11 cellular contexts compared by ENCODE assay signal in genomic region chr10:12847361-12847975, GRCh38.
A peak's percentile ranks its signal among the peaks of the same experiment; 100 is the strongest.
DNase-seq lines count a peak whose midpoint lies in the region; ATAC-seq, FAIRE-seq and TF ChIP-seq lines count a peak whose summit lies in the region.
"Had no signal": no experiment of that assay in that cellular context is flagged by ENCODE, and none has a peak within 500 bp of the region (broad histone marks: within the 10 kb centered on the region; RNA-seq: fewer than 3 reads in every experiment).

No MANE protein-coding gene starts in this region.

- H3K27ac Mint-ChIP-seq in activated CD4-positive, alpha-beta T cell treated with anti-CD3 and anti-CD28 coated beads, Interleukin-2, amount 10 ng/mL, durations not matched to agents 24 days and 14 days = no peak overlapping the region
- H3K27ac Mint-ChIP-seq: CD4-positive, alpha-beta T cell had no signal

- H3K4me1 Mint-ChIP-seq in activated CD4-positive, alpha-beta T cell treated with anti-CD3 and anti-CD28 coated beads, Interleukin-2, amount 10 ng/mL, durations not matched to agents 24 days and 14 days = peaks cover 4% of the 10 kb centered on the region

- no peaks in the 10 kb centered on the region for H3K79me1 ChIP-seq in H1 (ENCODE audit: low read depth, low read length)

- no peak overlapping the region for H3K4me3 Mint-ChIP-seq in activated CD4-positive, alpha-beta T cell treated with anti-CD3 and anti-CD28 coated beads, Interleukin-2, amount 10 ng/mL, durations not matched to agents 24 days and 14 days
- H3K4me3 Mint-ChIP-seq: CD4-positive, alpha-beta T cell had no signal

- no peaks in the 10 kb centered on the region for H3K9me3 ChIP-seq in H1 (ENCODE audit: insufficient read depth in 2 of 2, low read depth in 1 of 2, low read length in 1 of 2)

- peak; percentile 62 for DNase-seq in activated CD4-positive, alpha-beta T cell treated with anti-CD3 and anti-CD28 coated beads, Interleukin-2, amount 10 ng/mL, durations not matched to agents 24 days and 14 days
- DNase-seq in activated CD4-positive, alpha-beta T cell treated with anti-CD3 and anti-CD28 coated beads for 4 hours = no peak
- peak; percentile 61 for DNase-seq in NAMALWA (ENCODE audit: low spot score)
- DNase-seq in H1 (ENCODE audit: low read depth in 1 of 2, low spot score in 2 of 2) = peak; percentile 63 to 96
- DNase-seq in stimulated activated CD4-positive, alpha-beta T cell treated with anti-CD3 and anti-CD28 coated beads, Interleukin-2, amount 100 ng/mL, for 48 hours = peak; percentile 33 to 46
- DNase-seq in midbrain (lab: John Stamatoyannopoulos, UW) = no peak
- DNase-seq: CD4-positive, alpha-beta T cell; NCI-H510A had no signal

- H2BK120ac ChIP-seq in H1 (replicated peaks; ENCODE audit: low read depth, low read length) = no peak overlapping the region

- no peaks in the 10 kb centered on the region for H3K36me3 ChIP-seq in H1 (ENCODE audit: control insufficient read depth in 2 of 4, insufficient read depth in 4 of 4, low read length in 3 of 4)

- no peaks in the 10 kb centered on the region for H3K79me2 ChIP-seq in H1 (ENCODE audit: control insufficient read depth in 1 of 2, insufficient read depth in 2 of 2, low read length in 2 of 2)

- POLR2A ChIA-PET in H1 (lab: Charles Lee; ENCODE audit: partially characterized antibody) = interaction anchor here (0.6 kb wide), 1 partner anchor 103 kb away, joined by 3 read pairs; no protein-coding TSS in a partner anchor

- H3K18ac ChIP-seq in H1 (ENCODE audit: extremely low read depth, low read length) = no peak overlapping the region

- no peaks in the 10 kb centered on the region for H3K9me3 Mint-ChIP-seq in activated CD4-positive, alpha-beta T cell treated with anti-CD3 and anti-CD28 coated beads, Interleukin-2, amount 10 ng/mL, durations not matched to agents 24 days and 14 days
- H3K9me3 Mint-ChIP-seq: CD4-positive, alpha-beta T cell had no signal

- H3K9ac ChIP-seq in H1 (replicated peaks in 1 of 4; ENCODE audit: extremely low read depth in 1 of 4, low read depth in 3 of 4, low read length in 3 of 4) = no peak overlapping the region

- H2BK15ac ChIP-seq in H1 (ENCODE audit: low read length) = no peak overlapping the region; the same call in 1 of the 2 replicates

- H4K20me1 ChIP-seq in H1 (replicated peaks in 1 of 2; ENCODE audit: control insufficient read depth in 1 of 2, insufficient read depth in 2 of 2, low read length in 2 of 2) = no peaks in the 10 kb centered on the region

- H3K36me3 Mint-ChIP-seq in activated CD4-positive, alpha-beta T cell treated with anti-CD3 and anti-CD28 coated beads, Interleukin-2, amount 10 ng/mL, durations not matched to agents 24 days and 14 days (ENCODE audit: low read depth) = no peaks in the 10 kb centered on the region

- H2AK5ac ChIP-seq in H1 (ENCODE audit: low read depth, low read length) = no peak overlapping the region

- no peak overlapping the region for H3K4me3 ChIP-seq in H1 (ENCODE audit: extremely low read depth in 1 of 4, insufficient read depth in 2 of 4, low read depth in 3 of 4, low read length in 4 of 4)

- H3K4ac ChIP-seq in H1 (replicated peaks; ENCODE audit: insufficient read length, low read depth, low read length) = no peak overlapping the region

- ATAC-seq in HG03095 (IDR thresholded peaks at IDR 0.05; ENCODE audit: unreplicated experiment) = no peak
- no peak for ATAC-seq in HG03432 (IDR thresholded peaks at IDR 0.05; ENCODE audit: unreplicated experiment)

- FAIRE-seq in H1 (lab: Jason Lieb, UNC) = peak; percentile 63
- FAIRE-seq: endometrium had no signal

- peaks cover 7% of the 10 kb centered on the region for H3K27me3 Mint-ChIP-seq in activated CD4-positive, alpha-beta T cell treated with anti-CD3 and anti-CD28 coated beads, Interleukin-2, amount 10 ng/mL, durations not matched to agents 24 days and 14 days

- H2BK5ac ChIP-seq in H1 (ENCODE audit: low read depth, low read length) = no peak overlapping the region; the same call in 1 of the 2 replicates

- no peak overlapping the region for H3K4me2 ChIP-seq in H1 (ENCODE audit: insufficient read depth in 1 of 2, low read depth in 2 of 2, low read length in 2 of 2)

- H3K4me1 ChIP-seq in H1 (replicated peaks in 1 of 4; ENCODE audit: control insufficient read depth in 3 of 4, insufficient read depth in 4 of 4, low read length in 3 of 4) = peaks cover 0 to 4% (median 0%) of the 10 kb centered on the region in 4 experiments; a peak in 1 of 7 replicates

- TF ChIP-seq POLR2A in H1 (IDR thresholded peaks at IDR 0.05; ENCODE audit: control extremely low read depth in 1 of 2, low read depth in 2 of 2, low read length in 2 of 2) = no peak

- no peak overlapping the region for H4K91ac ChIP-seq in H1 (replicated peaks; ENCODE audit: insufficient read length, low read length)

- H3K23me2 ChIP-seq in H1 (ENCODE audit: low read depth, low read length) = no peaks in the 10 kb centered on the region

- WGBS in H1 (ENCODE audit: extremely low coverage in 1 of 2, insufficient coverage in 1 of 2, insufficient read length in 1 of 2, insufficient replicate concordance in 2 of 2, low coverage in 1 of 2, low lambda C conversion rate in 2 of 2, missing lambda C conversion rate in 1 of 2), 2 experiments = 57% methylated on average over 13 of the region's 14 CpGs; no CpG with 5 or more reads in 1 of the 2 experiments

- TF ChIP-seq EP300 in H1 (IDR thresholded peaks at IDR 0.05; ENCODE audit: borderline replicate concordance in 1 of 2, low read depth in 2 of 2, low read length in 2 of 2) = no peak

- peak overlapping the region; percentile 99 for H2AFZ ChIP-seq in H1 (ENCODE audit: low read length)

- no peak overlapping the region for H3K56ac ChIP-seq in H1 (replicated peaks; ENCODE audit: insufficient read length, low read depth, low read length)

- H3K27ac ChIP-seq in H1 (ENCODE audit: low read depth, low read length) = no peak overlapping the region

- no peak overlapping the region for H2BK20ac ChIP-seq in H1 (ENCODE audit: low read length)

- intact Hi-C loops in activated CD4-positive, alpha-beta T cell treated with anti-CD3 and anti-CD28 coated beads, Interleukin-2, amount 10 ng/mL, durations not matched to agents 24 days and 14 days (cut with micrococcal nuclease) = no loop called here

- no peak overlapping the region for H4K5ac ChIP-seq in H1 (ENCODE audit: insufficient read length, low read depth, low read length)

- peak overlapping the region; percentile 82; the same call in 1 of the 2 replicates for H2BK12ac ChIP-seq in H1 (ENCODE audit: low read depth, low read length)

- TF ChIP-seq RAD21 in H1 (IDR thresholded peaks at IDR 0.05 in 1 of 2, conservative IDR thresholded peaks at IDR 0.05 in 1 of 2; ENCODE audit: low read depth in 2 of 2, low read length in 2 of 2) = peak; percentile 69 to 81

- no peaks in the 10 kb centered on the region for H3K27me3 ChIP-seq in H1 (replicated peaks in 1 of 4; ENCODE audit: control insufficient read depth in 3 of 4, extremely low read depth in 1 of 4, insufficient read depth in 3 of 4, low read length in 3 of 4)

- H4K8ac ChIP-seq in H1 (ENCODE audit: extremely low read depth, insufficient read depth, low read length) = peak overlapping the region; percentile 4; the same call in 1 of the 2 replicates

- H3K23ac ChIP-seq in H1 (ENCODE audit: insufficient read length) = no peak overlapping the region

- no peak overlapping the region for H3K14ac ChIP-seq in H1 (ENCODE audit: insufficient read length)

- CTCF ChIA-PET in H1 (lab: Charles Lee; ENCODE audit: partially characterized antibody) = interaction anchor here (0.7 to 5.3 kb wide), 30 partner anchors 9 to 460 kb away, joined by 3 to 38 read pairs (median 4); no protein-coding TSS in a partner anchor

- TF ChIP-seq CTCF in H1 (IDR thresholded peaks at IDR 0.05; ENCODE audit: control extremely low read depth in 1 of 3, insufficient read depth in 1 of 3, low read depth in 1 of 3, low read length in 3 of 3) = peak; percentile 89 to 95 (median 90)

TF ChIP-seq in H1, 55 proteins besides CTCF, POLR2A, EP300 and RAD21 (continues in another document):
- TF ChIP-seq NRF1 (IDR thresholded peaks at IDR 0.05; ENCODE audit: low read depth, low read length) (no peak), EGR1 (IDR thresholded peaks at IDR 0.05; ENCODE audit: borderline replicate concordance, low read depth, low read length) (no peak), CTBP2 (IDR thresholded peaks at IDR 0.05; ENCODE audit: borderline replicate concordance, insufficient read depth, insufficient read length, low read length) (no peak), YY1 (IDR thresholded peaks at IDR 0.05; ENCODE audit: low read depth, low read length) (0 out of 2 replicates have a peak, but pooled peaks have one; percentile 11), GABPA (IDR thresholded peaks at IDR 0.05; ENCODE audit: borderline replicate concordance, insufficient read depth, low read length) (0 out of 2 replicates have a peak, but pooled peaks have one; percentile 32), TCF12 (IDR thresholded peaks at IDR 0.05; ENCODE audit: low read depth, low read length) (no peak), CREB1 (IDR thresholded peaks at IDR 0.05) (no peak), HDAC6 (IDR thresholded peaks at IDR 0.05; ENCODE audit: low read depth, low read length) (no peak), CBX5 (IDR thresholded peaks at IDR 0.05; ENCODE audit: low read depth, low read length) (no peak), BCL11A (IDR thresholded peaks at IDR 0.05; ENCODE audit: low read depth in 2 of 2, low read length in 2 of 2) (no peak), POLR2AphosphoS5 (IDR thresholded peaks at IDR 0.05; ENCODE audit: low read depth, low read length) (no peak), SP2 (IDR thresholded peaks at IDR 0.05; ENCODE audit: low read length) (peak; percentile 48; the same call in 1 of the 2 replicates), RXRA (IDR thresholded peaks at IDR 0.05; ENCODE audit: insufficient read depth, low read depth, low read length) (0 out of 2 replicates have a peak, but pooled peaks have one; percentile 16), TAF1 (IDR thresholded peaks at IDR 0.05; ENCODE audit: low read depth, low read length) (no peak)
- TF ChIP-seq, protein P1, sequence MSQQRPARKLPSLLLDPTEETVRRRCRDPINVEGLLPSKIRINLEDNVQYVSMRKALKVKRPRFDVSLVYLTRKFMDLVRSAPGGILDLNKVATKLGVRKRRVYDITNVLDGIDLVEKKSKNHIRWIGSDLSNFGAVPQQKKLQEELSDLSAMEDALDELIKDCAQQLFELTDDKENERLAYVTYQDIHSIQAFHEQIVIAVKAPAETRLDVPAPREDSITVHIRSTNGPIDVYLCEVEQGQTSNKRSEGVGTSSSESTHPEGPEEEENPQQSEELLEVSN (IDR thresholded peaks at IDR 0.05) = no peak

Comparison
In these comparisons a context has a peak if more than half of its experiments do, and no peak if none do; other contexts are left out.
1. DNase-seq: peak in activated CD4-positive, alpha-beta T cell treated with anti-CD3 and anti-CD28 coated beads, Interleukin-2, amount 10 ng/mL, durations not matched to agents 24 days and 14 days (single experiment), NAMALWA (single experiment), H1 (2 of 2) and stimulated activated CD4-positive, alpha-beta T cell treated with anti-CD3 and anti-CD28 coated beads, Interleukin-2, amount 100 ng/mL, for 48 hours (2 of 2); none in activated CD4-positive, alpha-beta T cell treated with anti-CD3 and anti-CD28 coated beads for 4 hours (0 of 2) and midbrain (single experiment).